ENCODE assay signal across 8 cellular contexts in the genomic region with DNA sequence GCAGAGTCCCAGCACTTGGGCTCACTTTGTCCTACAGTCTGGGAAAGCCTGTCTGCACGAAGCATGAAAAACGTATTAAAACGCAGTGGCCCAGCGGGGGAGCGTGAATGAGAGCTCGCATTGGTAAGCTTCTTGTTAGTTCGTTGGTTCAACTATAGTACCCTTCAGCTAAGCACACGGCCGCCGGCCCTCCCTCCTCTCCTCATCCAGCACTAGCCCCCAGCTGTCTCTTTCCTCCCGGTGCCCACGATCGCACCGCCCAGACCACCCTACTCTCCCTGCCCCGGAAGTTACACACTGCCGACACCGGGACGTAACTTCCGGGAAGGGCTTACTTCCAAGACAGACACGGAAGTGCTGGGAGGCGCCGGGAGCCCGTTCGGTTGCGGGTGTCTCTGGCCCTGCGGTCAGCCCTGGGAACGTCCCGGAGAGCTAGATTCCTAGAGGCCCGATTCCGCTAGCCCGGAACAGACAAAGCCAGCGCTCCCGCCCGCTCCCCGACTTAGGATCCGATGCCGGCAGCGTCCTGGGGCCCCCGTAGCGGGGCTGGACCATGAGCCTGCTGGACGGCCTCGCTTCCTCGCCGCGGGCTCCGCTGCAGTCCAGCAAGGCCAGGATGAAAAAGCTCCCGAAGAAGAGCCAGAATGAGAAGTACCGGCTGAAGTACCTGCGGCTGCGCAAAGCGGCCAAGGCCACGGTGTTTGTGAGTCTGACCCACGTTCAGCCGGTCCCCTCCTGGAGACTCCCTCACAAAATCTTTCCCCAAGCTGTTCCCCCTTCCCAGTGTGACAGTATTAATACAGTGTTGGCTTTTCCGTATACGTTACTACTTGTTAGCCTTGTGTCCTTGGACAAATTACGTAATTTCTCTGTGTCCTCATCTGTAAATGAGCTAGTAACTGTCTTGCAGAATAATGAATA. TPM values are rescaled to one million over a fixed set of nuclear protein-coding genes. Genes with fewer than 3 reads are reported as not detected.
A peak's percentile ranks its signal among the peaks of the same experiment; 100 is the strongest.
DNase-seq lines count a peak whose midpoint lies in the region; ATAC-seq, FAIRE-seq and TF ChIP-seq lines count a peak whose summit lies in the region.

A gene with protein sequence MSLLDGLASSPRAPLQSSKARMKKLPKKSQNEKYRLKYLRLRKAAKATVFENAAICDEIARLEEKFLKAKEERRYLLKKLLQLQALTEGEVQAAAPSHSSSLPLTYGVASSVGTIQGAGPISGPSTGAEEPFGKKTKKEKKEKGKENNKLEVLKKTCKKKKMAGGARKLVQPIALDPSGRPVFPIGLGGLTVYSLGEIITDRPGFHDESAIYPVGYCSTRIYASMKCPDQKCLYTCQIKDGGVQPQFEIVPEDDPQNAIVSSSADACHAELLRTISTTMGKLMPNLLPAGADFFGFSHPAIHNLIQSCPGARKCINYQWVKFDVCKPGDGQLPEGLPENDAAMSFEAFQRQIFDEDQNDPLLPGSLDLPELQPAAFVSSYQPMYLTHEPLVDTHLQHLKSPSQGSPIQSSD (plus strand): TSS at position 334 of the 921 bp plus-strand sequence. CDS start 220 bp downstream, at position 554.

- H4K5ac ChIP-seq in H1 (ENCODE audit: insufficient read length, low read depth, low read length), result peak within 1 kb of the TSS; percentile 82

- H3K27me3 ChIP-seq in H1 (replicated peaks in 1 of 4; ENCODE audit: control insufficient read depth in 3 of 4, extremely low read depth in 1 of 4, insufficient read depth in 3 of 4, low read length in 3 of 4), result peaks cover 0 to 2% (median 0%) of the 10 kb centered on the region in 4 experiments; a peak in 1 of 7 replicates

- H2BK120ac ChIP-seq in H1 (replicated peaks; ENCODE audit: low read depth, low read length), result no peak within 1 kb of the TSS

- no peak; a peak in 1 of 4 replicates for TF ChIP-seq RAD21 in H1 (IDR thresholded peaks at IDR 0.05 in 1 of 2, conservative IDR thresholded peaks at IDR 0.05 in 1 of 2; ENCODE audit: low read depth in 2 of 2, low read length in 2 of 2)

- 2% methylated on average over 55 of the region's 57 CpGs; no CpG with 5 or more reads in 1 of the 2 experiments for WGBS in H1 (ENCODE audit: extremely low coverage in 1 of 2, insufficient coverage in 1 of 2, insufficient read length in 1 of 2, insufficient replicate concordance in 2 of 2, low coverage in 1 of 2, low lambda C conversion rate in 2 of 2, missing lambda C conversion rate in 1 of 2), 2 experiments

- H2AK5ac ChIP-seq in H1 (ENCODE audit: low read depth, low read length), result no peak within 1 kb of the TSS

- TF ChIP-seq CTCF in H1 (IDR thresholded peaks at IDR 0.05; ENCODE audit: control extremely low read depth in 1 of 3, insufficient read depth in 1 of 3, low read depth in 1 of 3, low read length in 3 of 3), result no peak

- H3K23ac ChIP-seq in H1 (ENCODE audit: insufficient read length), result no peak within 1 kb of the TSS

- H3K36me3 Mint-ChIP-seq in memory B cell, result peaks cover 14% of the 10 kb centered on the region

- peak within 1 kb of the TSS; percentile 23; the same call in 1 of the 2 replicates for H3K27ac ChIP-seq in H1 (ENCODE audit: low read depth, low read length)

- H2BK12ac ChIP-seq in H1 (ENCODE audit: low read depth, low read length), result no peak within 1 kb of the TSS

- no peak within 1 kb of the TSS for H2BK15ac ChIP-seq in H1 (ENCODE audit: low read length)

- no peaks in the 10 kb centered on the region for H3K9me3 ChIP-seq in H1 (ENCODE audit: insufficient read depth in 2 of 2, low read depth in 1 of 2, low read length in 1 of 2)

- H3K9ac ChIP-seq in H1 (replicated peaks in 1 of 4; ENCODE audit: extremely low read depth in 1 of 4, low read depth in 3 of 4, low read length in 3 of 4), result peak within 1 kb of the TSS; percentile 59 to 72 (median 70)

- FAIRE-seq in HTR-8/SVneo (lab: Jason Lieb, UNC), result peak; percentile 71
- no peak for FAIRE-seq in H1 (lab: Jason Lieb, UNC)

- H3K36me3 ChIP-seq in H1 (ENCODE audit: control insufficient read depth in 2 of 4, insufficient read depth in 4 of 4, low read length in 3 of 4), result peaks cover 6 to 31% (median 20%) of the 10 kb centered on the region in 4 experiments; a peak in 7 of 8 replicates

- peak within 1 kb of the TSS; percentile 4 for H4K91ac ChIP-seq in H1 (replicated peaks; ENCODE audit: insufficient read length, low read length)

- no peak within 1 kb of the TSS for H3K56ac ChIP-seq in H1 (replicated peaks; ENCODE audit: insufficient read length, low read depth, low read length)

- no peaks in the 10 kb centered on the region for H3K9me3 Mint-ChIP-seq in memory B cell

- peak within 1 kb of the TSS; percentile 89 for H3K4me3 Mint-ChIP-seq in memory B cell

- peaks cover 7% of the 10 kb centered on the region for H3K27me3 Mint-ChIP-seq in memory B cell

- peaks cover 0 to 17% of the 10 kb centered on the region in 2 experiments for H3K79me2 ChIP-seq in H1 (ENCODE audit: control insufficient read depth in 1 of 2, insufficient read depth in 2 of 2, low read length in 2 of 2)

- H4K20me1 ChIP-seq in H1 (replicated peaks in 1 of 2; ENCODE audit: control insufficient read depth in 1 of 2, insufficient read depth in 2 of 2, low read length in 2 of 2), result peaks cover 0 to 5% of the 10 kb centered on the region in 2 experiments

- peak within 1 kb of the TSS; percentile 4; the same call in 1 of the 2 replicates for H2BK5ac ChIP-seq in H1 (ENCODE audit: low read depth, low read length)

- peak within 1 kb of the TSS; percentile 89 for H3K27ac Mint-ChIP-seq in memory B cell

- ATAC-seq in GM21360 (IDR thresholded peaks at IDR 0.05; ENCODE audit: unreplicated experiment) (peak; percentile 97), memory B cell (ENCODE audit: low read depth) (peak; percentile 93)

- no peaks in the 10 kb centered on the region for H3K79me1 ChIP-seq in H1 (ENCODE audit: low read depth, low read length)

- H3K4me1 ChIP-seq in H1 (replicated peaks in 1 of 4; ENCODE audit: control insufficient read depth in 3 of 4, insufficient read depth in 4 of 4, low read length in 3 of 4), result peaks cover 0 to 2% (median under 1%) of the 10 kb centered on the region in 4 experiments; a peak in 3 of 7 replicates

- peak within 1 kb of the TSS; percentile 81; the same call in 1 of the 2 replicates for H4K8ac ChIP-seq in H1 (ENCODE audit: extremely low read depth, insufficient read depth, low read length)

- peak within 1 kb of the TSS; percentile 85 to 96 (median 92) for H3K4me3 ChIP-seq in H1 (ENCODE audit: extremely low read depth in 1 of 4, insufficient read depth in 2 of 4, low read depth in 3 of 4, low read length in 4 of 4)

- peak; percentile 65 to 90 for TF ChIP-seq POLR2A in H1 (IDR thresholded peaks at IDR 0.05; ENCODE audit: control extremely low read depth in 1 of 2, low read depth in 2 of 2, low read length in 2 of 2)

- H3K23me2 ChIP-seq in H1 (ENCODE audit: low read depth, low read length), result peaks cover 4% of the 10 kb centered on the region

- H3K4me2 ChIP-seq in H1 (ENCODE audit: insufficient read depth in 1 of 2, low read depth in 2 of 2, low read length in 2 of 2), result peak within 1 kb of the TSS; percentile 69 to 75

- no peak within 1 kb of the TSS for H3K14ac ChIP-seq in H1 (ENCODE audit: insufficient read length)

- peak within 1 kb of the TSS; percentile 84 for H2AFZ ChIP-seq in H1 (ENCODE audit: low read length)

- peak within 1 kb of the TSS; percentile 94 for H3K18ac ChIP-seq in H1 (ENCODE audit: extremely low read depth, low read length)

- no peak within 1 kb of the TSS for H2BK20ac ChIP-seq in H1 (ENCODE audit: low read length)

- peak; percentile 82 for DNase-seq in COLO668 (lab: John Stamatoyannopoulos, UW; ENCODE audit: unreplicated experiment)
- DNase-seq in HTR-8/SVneo (ENCODE audit: insufficient read length, low spot score), result peak; percentile 89
- peak; percentile 81 for DNase-seq in NOMO-1 treated with DMSO at 0.1 percent for 48 hours (lab: John Stamatoyannopoulos, UW; ENCODE audit: unreplicated experiment)
- DNase-seq in activated CD8-positive, alpha-beta memory T cell treated with anti-CD3 and anti-CD28 coated beads for 48 hours (ENCODE audit: low read depth in 2 of 3, low spot score in 2 of 3), result peak; percentile 57 to 66 (median 58)
- DNase-seq in H1 (ENCODE audit: low read depth in 1 of 2, low spot score in 2 of 2), result peak; percentile 68 to 80
- DNase-seq in memory B cell (ENCODE audit: low spot score in 2 of 2), result peak; percentile 53 to 56
- DNase-seq in stimulated activated CD8-positive, alpha-beta memory T cell treated with anti-CD3 and anti-CD28 coated beads, Interleukin-12 subunit alpha, Interleukin-12 subunit beta, amount 100 ng/mL, for 24 hours (ENCODE audit: extremely low read depth), result peak; percentile 67

- no peak within 1 kb of the TSS for H3K4ac ChIP-seq in H1 (replicated peaks; ENCODE audit: insufficient read length, low read depth, low read length)

- H3K4me1 Mint-ChIP-seq in memory B cell, result peaks cover 18% of the 10 kb centered on the region

- CTCF ChIA-PET in H1 (lab: Charles Lee; ENCODE audit: partially characterized antibody), result interaction anchor here (0.8 to 2.0 kb wide), 8 partner anchors 10 to 220 kb away, joined by 3 to 9 read pairs (median 4); no protein-coding TSS in a partner anchor

- no peak for TF ChIP-seq EP300 in H1 (IDR thresholded peaks at IDR 0.05; ENCODE audit: borderline replicate concordance in 1 of 2, low read depth in 2 of 2, low read length in 2 of 2)

- POLR2A ChIA-PET in H1 (lab: Charles Lee; ENCODE audit: partially characterized antibody), result interaction anchor here (1.1 to 2.0 kb wide), 4 partner anchors 10 to 211 kb away, joined by 3 to 7 read pairs (median 4); no protein-coding TSS in a partner anchor

TF ChIP-seq in H1, 55 proteins besides CTCF, POLR2A, EP300 and RAD21 (continues in another document):
- TF ChIP-seq RBBP5 (IDR thresholded peaks at IDR 0.05; ENCODE audit: borderline replicate concordance, low read depth, low read length) (peak; percentile 78; the same call in 1 of the 2 replicates), JUN (IDR thresholded peaks at IDR 0.05; ENCODE audit: low read depth, low read length) (no peak), SRF (IDR thresholded peaks at IDR 0.05; ENCODE audit: low read depth, low read length) (no peak), CREB1 (IDR thresholded peaks at IDR 0.05) (peak; percentile 88), KDM4A (IDR thresholded peaks at IDR 0.05; ENCODE audit: low read depth, low read length, severe bottlenecking) (peak; percentile 64), GABPA (IDR thresholded peaks at IDR 0.05; ENCODE audit: borderline replicate concordance, insufficient read depth, low read length) (peak; percentile 87), ASH2L (IDR thresholded peaks at IDR 0.05; ENCODE audit: low read length) (peak; percentile 97), TAF7 (optimal IDR thresholded peaks at IDR 0.05; ENCODE audit: borderline replicate concordance, low read depth, low read length) (peak; percentile 80)

RNA-seq across cellular contexts. Expression of the gene that starts here (rescaled TPM):
- 22.7 and 26.7 TPM in 2 replicates for total RNA-seq in H1 (2021; fragmentation: NEBNext Ultra II Directional; extraction: Animal tissue kit (Norgen Biotek cat#: 25700))
- 13.6 and 16.3 TPM in 2 replicates for polyA plus RNA-seq in H1 (2011; rRNA removed)
- 18.8 TPM for polyA plus RNA-seq in H1 (2011; cell fraction: cytosol; rRNA removed)
- 56.8 TPM for polyA plus RNA-seq in H1 (2011; cell fraction: nucleus; rRNA removed)
- polyA plus RNA-seq in H1 (2012, experiment 1 of 2), result 18.4 to 29.3 TPM (median 20.6 TPM) in 4 replicates
- 10.0 TPM for polyA plus RNA-seq in H1 (2012, experiment 2 of 2)
- 25.2 TPM for polyA plus RNA-seq in H1 (2013, experiment 1 of 2)
- 21.6 TPM for polyA plus RNA-seq in H1 (2013, experiment 2 of 2)
- polyA minus RNA-seq in H1 (2011; rRNA and poly(A)+ RNA removed), result 20.9 and 23.2 TPM in 2 replicates
- polyA minus RNA-seq in H1 (2011; cell fraction: cytosol; rRNA and poly(A)+ RNA removed), result 14.7 TPM
- polyA minus RNA-seq in H1 (2011; cell fraction: nucleus; rRNA and poly(A)+ RNA removed), result 31.5 TPM

Comparison
In these comparisons a context has a peak if more than half of its experiments do, and no peak if none do; other contexts are left out.
1. Peak in every context shown above with its lines: DNase-seq, ATAC-seq, H3K4me3 ChIP-seq and H3K27ac ChIP-seq.